Comparison of ENCODE assay signal across 24 cellular contexts in genomic region chr5:130479045-130479804, GRCh38.
DNase-seq lines count a peak whose midpoint lies in the region; ATAC-seq and TF ChIP-seq lines count a peak whose summit lies in the region.
"Had no signal": no experiment of that assay in that cellular context is flagged by ENCODE, and none has a peak within 500 bp of the region (broad histone marks: within the 10 kb centered on the region; RNA-seq: fewer than 3 reads in every experiment).

No MANE protein-coding gene starts in this region.

- no peaks in the 10 kb centered on the region for H3F3A ChIP-seq in GM23338 (replicated peaks; ENCODE audit: low read depth)
- no peaks in the 10 kb centered on the region for H3F3A ChIP-seq in PC-3 (ENCODE audit: low read length, unreplicated experiment)

- POLR2A ChIA-PET in PC-3 (lab: Charles Lee; ENCODE audit: unreplicated experiment) = no interaction called here

- TF ChIP-seq CTCF in GM23338 (conservative IDR thresholded peaks at IDR 0.05; ENCODE audit: low read depth in 2 of 2) (peak in 1 of 2 experiments; percentile 35; a peak in 2 of 4 replicates), PC-3 (conservative IDR thresholded peaks at IDR 0.05; ENCODE audit: low read depth, low read length) (no peak), chondrocyte (IDR thresholded peaks at IDR 0.05) (peak; percentile 12), neural crest cell (conservative IDR thresholded peaks at IDR 0.05) (no peak), colonic mucosa (IDR thresholded peaks at IDR 0.05) (no peak)

- peaks cover 16% of the 10 kb centered on the region for H3K9me3 ChIP-seq in PC-3 (ENCODE audit: low read length)
- H3K9me3 ChIP-seq in colonic mucosa = no peaks in the 10 kb centered on the region
- H3K9me3 ChIP-seq: gastrocnemius medialis, testis, vagina had no signal

- H3K79me2 ChIP-seq in GM23338 (replicated peaks; ENCODE audit: insufficient read depth) (no peaks in the 10 kb centered on the region), PC-3 (ENCODE audit: low read length) (no peaks in the 10 kb centered on the region)

- H3K9me3 Mint-ChIP-seq in GM23338 = peaks cover 12% of the 10 kb centered on the region; the same call in 2 of the 3 replicates
- H3K9me3 Mint-ChIP-seq in chondrocyte (ENCODE audit: low read depth) = peaks cover 24% of the 10 kb centered on the region
- peaks cover 2% of the 10 kb centered on the region for H3K9me3 Mint-ChIP-seq in neural crest cell

- intact Hi-C loops in PC-3 (cut with micrococcal nuclease) (no loop called here), colonic mucosa (cut with DNase I) (no loop called here)

- H3K27ac ChIP-seq in GM23338 (ENCODE audit: low read depth) = no peak overlapping the region
- H3K27ac ChIP-seq in PC-3 (ENCODE audit: low read length) = peak overlapping the region; percentile 22
- no peak overlapping the region for H3K27ac ChIP-seq in colonic mucosa
- H3K27ac ChIP-seq: coronary artery, gastrocnemius medialis, testis, vagina had no signal

- H3K4me1 ChIP-seq in GM23338 (ENCODE audit: insufficient read depth) = no peaks in the 10 kb centered on the region
- peaks cover 16% of the 10 kb centered on the region for H3K4me1 ChIP-seq in PC-3 (ENCODE audit: insufficient read depth, low read length)
- H3K4me1 ChIP-seq in colonic mucosa = no peaks in the 10 kb centered on the region
- H3K4me1 ChIP-seq: gastrocnemius medialis, testis, vagina had no signal

- H3K27me3 Mint-ChIP-seq in GM23338 (ENCODE audit: insufficient read depth, low read depth, poor library complexity) (peaks cover 2% of the 10 kb centered on the region), chondrocyte (ENCODE audit: low read depth) (no peaks in the 10 kb centered on the region), neural crest cell (ENCODE audit: low read depth) (no peaks in the 10 kb centered on the region)
- H3K27me3 Mint-ChIP-seq: activated naive CD8-positive, alpha-beta T cell treated with anti-CD3 and anti-CD28 coated beads, Interleukin-2, amount 50 U/mL, for 24 hours; stimulated activated memory B cell treated with anti-CD40 and anti-IgM and Interleukin-4, amounts not matched to agents 10 μg/mL and 1 μg/mL and 100 μg/mL, for 72 hours had no signal

- ATAC-seq in GM23338 (no peak; the same call in 2 of the 3 replicates), PC-3 (no peak), GM21619 (IDR thresholded peaks at IDR 0.05; ENCODE audit: unreplicated experiment) (no peak)
- ATAC-seq: activated naive CD8-positive, alpha-beta T cell treated with anti-CD3 and anti-CD28 coated beads, Interleukin-2, amount 50 U/mL, for 24 hours; gastrocnemius medialis; K562; right cardiac atrium; stimulated activated memory B cell treated with anti-CD40 and anti-IgM and Interleukin-4, amounts not matched to agents 10 μg/mL and 1 μg/mL and 100 μg/mL, for 72 hours had no signal

- H2AFZ ChIP-seq in GM23338 (peak overlapping the region; percentile 93), PC-3 (ENCODE audit: low read length) (no peak overlapping the region)

- no peaks in the 10 kb centered on the region for H3K27me3 ChIP-seq in GM23338 (ENCODE audit: insufficient read depth)
- no peaks in the 10 kb centered on the region for H3K27me3 ChIP-seq in PC-3 (ENCODE audit: low read length)
- H3K27me3 ChIP-seq in colonic mucosa = no peaks in the 10 kb centered on the region
- H3K27me3 ChIP-seq: gastrocnemius medialis, testis, vagina had no signal

- H3K36me3 ChIP-seq in GM23338 (ENCODE audit: insufficient read depth) (no peaks in the 10 kb centered on the region), PC-3 (ENCODE audit: low read depth, low read length) (peaks cover 16% of the 10 kb centered on the region), colonic mucosa (no peaks in the 10 kb centered on the region)
- H3K36me3 ChIP-seq: gastrocnemius medialis, vagina had no signal

- no peak overlapping the region for H3K27ac Mint-ChIP-seq in GM23338
- no peak overlapping the region for H3K27ac Mint-ChIP-seq in chondrocyte (ENCODE audit: unreplicated experiment)
- H3K27ac Mint-ChIP-seq in neural crest cell (ENCODE audit: unreplicated experiment) = peak overlapping the region; percentile 38
- H3K27ac Mint-ChIP-seq: activated naive CD8-positive, alpha-beta T cell treated with anti-CD3 and anti-CD28 coated beads, Interleukin-2, amount 50 U/mL, for 24 hours; brain; CD14-positive monocyte; nephron; stimulated activated memory B cell treated with anti-CD40 and anti-IgM and Interleukin-4, amounts not matched to agents 10 μg/mL and 1 μg/mL and 100 μg/mL, for 72 hours had no signal

- no peaks in the 10 kb centered on the region for H3K4me1 Mint-ChIP-seq in GM23338
- no peaks in the 10 kb centered on the region for H3K4me1 Mint-ChIP-seq in chondrocyte (ENCODE audit: low read depth)
- H3K4me1 Mint-ChIP-seq in neural crest cell = no peaks in the 10 kb centered on the region
- H3K4me1 Mint-ChIP-seq: activated naive CD8-positive, alpha-beta T cell treated with anti-CD3 and anti-CD28 coated beads, Interleukin-2, amount 50 U/mL, for 24 hours; brain; CD14-positive monocyte; nephron; stimulated activated memory B cell treated with anti-CD40 and anti-IgM and Interleukin-4, amounts not matched to agents 10 μg/mL and 1 μg/mL and 100 μg/mL, for 72 hours had no signal

- no peak overlapping the region for H3K4me2 ChIP-seq in GM23338
- no peak overlapping the region for H3K4me2 ChIP-seq in PC-3 (ENCODE audit: low read length)

- H3K9me2 ChIP-seq in GM23338 (ENCODE audit: insufficient read depth) (no peaks in the 10 kb centered on the region), PC-3 (replicated peaks; ENCODE audit: low read length) (no peaks in the 10 kb centered on the region)

- H3K4me3 ChIP-seq in GM23338 = no peak overlapping the region
- H3K4me3 ChIP-seq in PC-3 (ENCODE audit: low read length) = no peak overlapping the region
- no peak overlapping the region for H3K4me3 ChIP-seq in colonic mucosa
- H3K4me3 ChIP-seq: coronary artery, gastrocnemius medialis, K562, testis, vagina had no signal

- H3K4me3 Mint-ChIP-seq in GM23338 = no peak overlapping the region
- no peak overlapping the region for H3K4me3 Mint-ChIP-seq in chondrocyte (ENCODE audit: unreplicated experiment)
- H3K4me3 Mint-ChIP-seq in neural crest cell = no peak overlapping the region
- H3K4me3 Mint-ChIP-seq: activated naive CD8-positive, alpha-beta T cell treated with anti-CD3 and anti-CD28 coated beads, Interleukin-2, amount 50 U/mL, for 24 hours; brain; CD14-positive monocyte; nephron; stimulated activated memory B cell treated with anti-CD40 and anti-IgM and Interleukin-4, amounts not matched to agents 10 μg/mL and 1 μg/mL and 100 μg/mL, for 72 hours had no signal

- no TSS peak for BruUV-seq in PC-3 (replicated peaks; lab: Mats Ljungman, UMichigan)

- CTCF ChIA-PET in PC-3 (lab: Charles Lee) = no interaction called here

- DNase-seq in GM23338 (ENCODE audit: low spot score) = peak; percentile 26
- DNase-seq in PC-3 = peak; percentile 32
- DNase-seq in chondrocyte (ENCODE audit: low spot score) = no peak
- no peak for DNase-seq in neural crest cell (ENCODE audit: low read depth, low spot score)
- DNase-seq in colonic mucosa = no peak
- no peak for DNase-seq in NCI-H446 treated with DMSO at 0.1 percent for 48 hours (lab: John Stamatoyannopoulos, UW)
- DNase-seq: activated gamma-delta T cell treated with Interleukin-2 at 50 U/mL for 16 hours; activated naive CD8-positive, alpha-beta T cell treated with anti-CD3 and anti-CD28 coated beads, Interleukin-2, amount 50 U/mL, for 24 hours; Calu3; gastrocnemius medialis; NCI-H1436; SIG-M5; stimulated activated CD4-positive, alpha-beta T cell treated with anti-CD3 and anti-CD28 coated beads, Interleukin-4, amount 100 ng/mL, for 1 hour; T-helper 1 cell; testis had no signal

- H3K9ac ChIP-seq in PC-3 (ENCODE audit: low read length) = no peak overlapping the region
- no peak overlapping the region for H3K9ac ChIP-seq in colonic mucosa (ENCODE audit: low read depth in 2 of 2, low read length in 2 of 2)

- peaks cover 4% of the 10 kb centered on the region; the same call in 2 of the 3 replicates for H3K36me3 Mint-ChIP-seq in GM23338 (ENCODE audit: low read depth)
- peaks cover 3% of the 10 kb centered on the region for H3K36me3 Mint-ChIP-seq in chondrocyte (ENCODE audit: low read depth)
- H3K36me3 Mint-ChIP-seq in neural crest cell (ENCODE audit: low read depth) = no peaks in the 10 kb centered on the region
- H3K36me3 Mint-ChIP-seq: brain; CD14-positive monocyte; stimulated activated memory B cell treated with anti-CD40 and anti-IgM and Interleukin-4, amounts not matched to agents 10 μg/mL and 1 μg/mL and 100 μg/mL, for 72 hours had no signal

- no peaks in the 10 kb centered on the region for H4K20me1 ChIP-seq in GM23338 (replicated peaks; ENCODE audit: insufficient read depth)
- no peaks in the 10 kb centered on the region for H4K20me1 ChIP-seq in PC-3 (ENCODE audit: low read length)

TF ChIP-seq in GM23338, 12 proteins besides CTCF, POLR2A, EP300 and RAD21 (continues in another document):
- TF ChIP-seq CREB1 (CRISPR knock-in tag; IDR thresholded peaks at IDR 0.05; ENCODE audit: low read depth) (no peak), EZH2phosphoT487 (IDR thresholded peaks at IDR 0.05; ENCODE audit: unreplicated experiment) (no peak), REST (IDR thresholded peaks at IDR 0.05; ENCODE audit: unreplicated experiment) (no peak), EZH2 (IDR thresholded peaks at IDR 0.05; ENCODE audit: low read depth, unreplicated experiment) (no peak), POLR2AphosphoS5 (IDR thresholded peaks at IDR 0.05; ENCODE audit: low read depth) (no peak), JUNB (IDR thresholded peaks at IDR 0.05; ENCODE audit: unreplicated experiment) (no peak)

Comparison
In these comparisons a context has a peak if more than half of its experiments do, and no peak if none do; other contexts are left out.
1. DNase-seq: peak in GM23338 (single experiment) and PC-3 (single experiment); none in chondrocyte (single experiment), neural crest cell (single experiment), colonic mucosa (single experiment) and NCI-H446 treated with DMSO at 0.1 percent for 48 hours (single experiment).